Comparison of ENCODE assay signal across 8 cellular contexts in the genomic region with DNA sequence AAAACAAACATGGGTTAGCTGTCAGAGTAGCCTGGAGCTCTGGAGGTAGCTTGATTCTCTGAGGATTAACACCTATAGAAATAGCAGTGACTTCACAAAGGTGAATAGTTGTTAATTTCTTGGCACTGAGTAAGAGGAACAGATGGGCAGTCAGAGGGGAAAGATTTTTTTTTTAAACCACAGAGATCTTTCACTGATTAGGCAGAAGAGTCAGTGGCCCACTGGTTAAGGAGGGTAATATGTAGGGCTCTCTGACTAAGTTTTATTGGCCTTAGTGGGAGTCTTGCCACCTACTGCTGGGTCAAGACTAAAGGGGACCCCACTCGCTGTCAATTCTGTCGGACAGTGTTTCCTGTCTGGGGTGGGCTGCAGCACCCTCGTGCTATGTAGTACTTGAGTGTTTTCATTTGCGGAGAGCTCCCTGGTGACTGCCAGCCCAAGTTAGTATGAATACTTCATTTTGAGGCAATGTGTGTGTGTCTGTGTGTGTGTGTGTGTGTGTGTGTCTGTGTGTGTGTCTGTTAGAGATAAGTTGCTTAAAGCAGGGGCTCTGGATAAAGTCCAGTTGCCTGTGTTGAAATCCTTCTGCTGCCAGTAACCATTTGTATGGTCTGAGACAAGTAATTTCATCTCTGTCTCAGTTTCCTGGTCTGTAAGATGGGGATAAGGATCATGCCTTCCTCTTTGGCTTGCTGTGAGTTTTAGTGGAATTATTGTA.
DNase-seq lines count a peak whose midpoint lies in the region; ATAC-seq, FAIRE-seq and TF ChIP-seq lines count a peak whose summit lies in the region.

No MANE protein-coding gene starts in this region.

- H3K27me3 ChIP-seq in Peyer's patch (no peaks in the 10 kb centered on the region), colonic mucosa (no peaks in the 10 kb centered on the region)

- H3K36me3 ChIP-seq in Peyer's patch, result no peaks in the 10 kb centered on the region
- no peaks in the 10 kb centered on the region for H3K36me3 ChIP-seq in colonic mucosa

- H3K27me3 Mint-ChIP-seq in nephron (ENCODE audit: low read depth), result no peaks in the 10 kb centered on the region

- peak; percentile 85 for DNase-seq in A172 (ENCODE audit: low spot score)
- DNase-seq in GM18507 (ENCODE audit: extremely low spot score, insufficient read length, low read depth), result no peak
- no peak for DNase-seq in Peyer's patch
- no peak for DNase-seq in colonic mucosa
- no peak for DNase-seq in GM20000 (ENCODE audit: low spot score)
- no peak for DNase-seq in NCI-H1417 treated with DMSO at 0.1 percent for 48 hours (lab: John Stamatoyannopoulos, UW)

- TF ChIP-seq CTCF in Peyer's patch (IDR thresholded peaks at IDR 0.05) (no peak), colonic mucosa (IDR thresholded peaks at IDR 0.05) (no peak), nephron (IDR thresholded peaks at IDR 0.05; ENCODE audit: unreplicated experiment in 3 of 3) (no peak), GM20000 (IDR thresholded peaks at IDR 0.05; ENCODE audit: extremely low read depth, missing control alignments) (no peak)

- peaks cover 0 to 50% (median 31%) of the 10 kb centered on the region in 4 donors for H3K4me1 ChIP-seq in Peyer's patch
- H3K4me1 ChIP-seq in colonic mucosa, result peaks cover 4% of the 10 kb centered on the region

- H3K9me3 Mint-ChIP-seq in nephron, result no peaks in the 10 kb centered on the region

- H3K4me3 Mint-ChIP-seq in nephron, result peak overlapping the region; percentile 8 to 58 (median 21)

- peaks cover 87% of the 10 kb centered on the region for H3K4me1 Mint-ChIP-seq in nephron

- peak; percentile 38 for ATAC-seq in HG02885 (IDR thresholded peaks at IDR 0.05; ENCODE audit: poor library complexity, unreplicated experiment)

- TF ChIP-seq POLR2A in Peyer's patch (IDR thresholded peaks at IDR 0.05), result no peak

- H3K27ac Mint-ChIP-seq in nephron, result peak overlapping the region; percentile 92 to 95 (median 94)

- intact Hi-C loops in colonic mucosa (cut with DNase I), result no loop called here

- FAIRE-seq in GM18507 (lab: Jason Lieb, UNC), result peak; percentile 85

- H3K36me3 Mint-ChIP-seq in nephron (ENCODE audit: low read depth), result peaks cover 11% of the 10 kb centered on the region

- peak overlapping the region; percentile 27 to 90 for H3K9ac ChIP-seq in colonic mucosa (ENCODE audit: low read depth in 2 of 2, low read length in 2 of 2)

- H3K9me3 ChIP-seq in Peyer's patch (no peaks in the 10 kb centered on the region), colonic mucosa (no peaks in the 10 kb centered on the region)

- H3K27ac ChIP-seq in Peyer's patch, result peak overlapping the region; percentile 79 to 90 (median 88)
- peak overlapping the region; percentile 79 for H3K27ac ChIP-seq in colonic mucosa

- H3K4me3 ChIP-seq in Peyer's patch (peak overlapping the region in 3 of 4 donors; percentile 10 to 38 (median 16)), colonic mucosa (no peak overlapping the region)
